In the genomic region with DNA sequence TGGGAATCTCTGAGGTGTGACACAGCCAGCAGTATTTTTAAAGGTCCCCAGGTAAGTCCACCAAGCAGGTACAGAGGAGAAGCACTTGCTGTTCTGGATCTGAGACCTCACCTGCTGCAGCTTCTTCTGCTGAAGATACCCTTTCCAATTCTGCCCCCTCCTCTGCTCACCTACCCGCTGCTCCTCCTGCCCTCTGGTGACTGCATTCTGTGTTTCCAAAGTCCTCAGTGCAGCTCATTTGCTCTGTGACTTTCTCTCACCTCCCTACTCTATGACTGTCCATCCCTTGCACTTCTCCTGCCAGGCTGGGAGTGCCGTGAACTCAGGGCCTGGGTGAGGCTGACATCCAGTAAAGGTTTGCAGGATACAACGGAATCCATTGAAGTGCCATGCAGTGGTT, we compare ENCODE assay signal across 26 cellular contexts.
"Had no signal": no experiment of that assay in that cellular context is flagged by ENCODE, and none has a peak within 500 bp of the region (broad histone marks: within the 10 kb centered on the region; RNA-seq: fewer than 3 reads in every experiment).

No MANE protein-coding gene starts in this region.

- H3K79me2 ChIP-seq: parathyroid adenoma had no signal

- H3K4me2 ChIP-seq: neural progenitor cell had no signal

- H3K36me3 ChIP-seq: gastrocnemius medialis, left lung, neural progenitor cell, right atrium auricular region, sigmoid colon, tibial artery, upper lobe of left lung had no signal

- DNase-seq: dorsolateral prefrontal cortex; effector CD4-positive, alpha-beta T cell; foreskin fibroblast; gastrocnemius medialis; head of caudate nucleus; left cardiac atrium; left lung; mesenchymal stem cell; midbrain; naive thymus-derived CD4-positive, alpha-beta T cell; sigmoid colon; stimulated activated CD4-positive, alpha-beta T cell treated with anti-CD3 and anti-CD28 coated beads, Interleukin-2, amount 100 ng/mL, for 24 hours; stimulated activated CD4-positive, alpha-beta T cell treated with anti-CD3 and anti-CD28 coated beads, Interleukin-4, amount 100 ng/mL, for 24 hours; stimulated activated naive CD8-positive, alpha-beta T cell treated with anti-CD3 and anti-CD28 coated beads, Interleukin-15, Interleukin-2, amounts not matched to agents 100 U/mL and 50 U/mL, for 24 hours; substantia nigra; testis; tibial artery; upper lobe of left lung had no signal

- H3K27ac ChIP-seq: dorsolateral prefrontal cortex, epithelial cell of prostate, gastrocnemius medialis, left lung, neural progenitor cell, parathyroid adenoma, right atrium auricular region, sigmoid colon, testis, tibial artery, upper lobe of left lung had no signal

- H3K27me3 ChIP-seq: dorsolateral prefrontal cortex, gastrocnemius medialis, left lung, neural progenitor cell, right atrium auricular region, sigmoid colon, testis, tibial artery, upper lobe of left lung had no signal

- ATAC-seq: esophagus mucosa; gastrocnemius medialis; left cardiac atrium; left lung; naive thymus-derived CD4-positive, alpha-beta T cell; stimulated activated effector memory CD8-positive, alpha-beta T cell treated with anti-CD3 and anti-CD28 coated beads, Interleukin-12 subunit alpha, Interleukin-12 subunit beta, amount 100 ng/mL, for 72 hours; stimulated activated naive CD8-positive, alpha-beta T cell treated with anti-CD3 and anti-CD28 coated beads, Interleukin-15, Interleukin-2, amounts not matched to agents 100 U/mL and 50 U/mL, for 24 hours had no signal

- H2AFZ ChIP-seq: neural progenitor cell, parathyroid adenoma had no signal

- H3K9ac ChIP-seq: neural progenitor cell, parathyroid adenoma had no signal

- H3K4me1 ChIP-seq: gastrocnemius medialis, left lung, neural progenitor cell, parathyroid adenoma, right atrium auricular region, sigmoid colon, testis, tibial artery, upper lobe of left lung had no signal

- H3K9me3 ChIP-seq: gastrocnemius medialis, left lung, right atrium auricular region, sigmoid colon, testis, tibial artery, upper lobe of left lung had no signal

- H3K4me3 ChIP-seq: dorsolateral prefrontal cortex, gastrocnemius medialis, left lung, neural progenitor cell, right atrium auricular region, sigmoid colon, testis, tibial artery, upper lobe of left lung had no signal

- FAIRE-seq: colon, islet of Langerhans had no signal
